In the genomic region with DNA sequence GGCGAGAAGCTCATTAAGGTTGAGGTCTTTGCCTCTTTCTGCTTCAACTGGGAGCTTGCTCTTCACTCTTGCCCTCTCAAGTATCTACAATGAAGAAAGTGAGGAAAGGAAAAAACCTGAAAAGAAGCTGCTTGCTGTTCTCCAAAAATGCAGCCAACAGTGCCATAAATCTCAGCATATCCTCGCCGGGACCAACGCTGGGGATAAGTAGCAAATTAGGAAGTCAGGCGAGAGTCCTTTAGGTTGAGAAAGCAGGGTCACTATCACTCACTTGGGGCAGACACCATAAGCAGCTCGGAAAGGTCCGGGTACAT, we compare ENCODE assay signal across 8 cellular contexts. TPM values are rescaled to one million over a fixed set of nuclear protein-coding genes. Genes with fewer than 3 reads are reported as not detected.
DNase-seq lines count a peak whose midpoint lies in the region; ATAC-seq lines count a peak whose summit lies in the region.

No MANE protein-coding gene starts in this region.

- in situ Hi-C loops in HAP-1 (cut with MboI; ENCODE audit: low sequenced_read_pairs): no loop called here

- H3K4me2 ChIP-seq in BLaER1: peak overlapping the region; percentile 96

- no peaks in the 10 kb centered on the region for H3K27me3 ChIP-seq in BLaER1
- no peaks in the 10 kb centered on the region for H3K27me3 ChIP-seq in HAP-1 (ENCODE audit: low read depth)
- no peaks in the 10 kb centered on the region for H3K27me3 ChIP-seq in subcutaneous abdominal adipose tissue (ENCODE audit: control insufficient read depth in 5 of 5, insufficient read depth in 4 of 5, low read length in 5 of 5)

- CTCF ChIA-PET in activated CD4-positive, alpha-beta memory T cell treated with anti-CD3 and anti-CD28 coated beads for 36 hours (lab: Charles Lee): interaction anchor here (0.5 to 2.1 kb wide), 5 partner anchors 9 to 351 kb away, joined by 3 to 22 read pairs (median 4); a partner anchor contains a TSS

- H3K4me1 Mint-ChIP-seq in activated CD4-positive, alpha-beta memory T cell treated with anti-CD3 and anti-CD28 coated beads for 36 hours (ENCODE audit: low read depth): peaks cover 27% of the 10 kb centered on the region

- no peak for ATAC-seq in GM18907 (IDR thresholded peaks at IDR 0.05; ENCODE audit: unreplicated experiment)

- peaks cover 40% of the 10 kb centered on the region for H3K4me1 ChIP-seq in BLaER1
- H3K4me1 ChIP-seq in HAP-1: peaks cover 19% of the 10 kb centered on the region
- H3K4me1 ChIP-seq in subcutaneous abdominal adipose tissue (ENCODE audit: control insufficient read depth in 5 of 5, insufficient read depth in 5 of 5, low read length in 5 of 5): peaks cover 3 to 38% (median 34%) of the 10 kb centered on the region in 5 donors

- H3K36me3 ChIP-seq in BLaER1: peaks cover 31% of the 10 kb centered on the region
- H3K36me3 ChIP-seq in HAP-1 (replicated peaks): peaks cover 5% of the 10 kb centered on the region; the same call in 1 of the 2 replicates
- no peaks in the 10 kb centered on the region for H3K36me3 ChIP-seq in subcutaneous abdominal adipose tissue (ENCODE audit: control insufficient read depth in 5 of 5, insufficient read depth in 5 of 5, low read length in 5 of 5)

- POLR2A ChIA-PET in activated CD4-positive, alpha-beta memory T cell treated with anti-CD3 and anti-CD28 coated beads for 36 hours (lab: Charles Lee): interaction anchor here (0.9 to 1.7 kb wide), 5 partner anchors 9 to 368 kb away, joined by 3 to 18 read pairs (median 5); a partner anchor contains a TSS

- H3K4me3 Mint-ChIP-seq in activated CD4-positive, alpha-beta memory T cell treated with anti-CD3 and anti-CD28 coated beads for 36 hours: peak overlapping the region; percentile 94

- H3K27ac ChIP-seq in BLaER1 (peak overlapping the region; percentile 89), subcutaneous abdominal adipose tissue (ENCODE audit: low read depth, low read length) (peak overlapping the region; percentile 82)

- peak overlapping the region; percentile 90 for H3K27ac Mint-ChIP-seq in activated CD4-positive, alpha-beta memory T cell treated with anti-CD3 and anti-CD28 coated beads for 36 hours

- peaks cover 49% of the 10 kb centered on the region for H4K20me1 ChIP-seq in BLaER1

- H3K4me3 ChIP-seq in BLaER1 (peak overlapping the region; percentile 83), HAP-1 (peak overlapping the region; percentile 82), iPS-11a (ENCODE audit: low read depth, low read length) (peak overlapping the region; percentile 100), subcutaneous abdominal adipose tissue (ENCODE audit: low read depth in 1 of 5, low read length in 5 of 5) (peak overlapping the region; percentile 86 to 98 (median 95))

- no peaks in the 10 kb centered on the region for H3K9me3 Mint-ChIP-seq in activated CD4-positive, alpha-beta memory T cell treated with anti-CD3 and anti-CD28 coated beads for 36 hours

- intact Hi-C loops in activated CD4-positive, alpha-beta memory T cell treated with anti-CD3 and anti-CD28 coated beads for 36 hours (cut with micrococcal nuclease): loop anchor here (2.0 to 10.0 kb wide), 4 partner anchors 122 to 1220 kb away; a partner anchor contains a TSS

- no peaks in the 10 kb centered on the region for H3K9me3 ChIP-seq in BLaER1
- H3K9me3 ChIP-seq in HAP-1: no peaks in the 10 kb centered on the region
- H3K9me3 ChIP-seq in subcutaneous abdominal adipose tissue (ENCODE audit: control insufficient read depth in 5 of 5, low read length in 5 of 5): no peaks in the 10 kb centered on the region

- H3K9ac ChIP-seq in BLaER1: peak overlapping the region; percentile 90
- peak overlapping the region; percentile 84 to 94 (median 92) for H3K9ac ChIP-seq in subcutaneous abdominal adipose tissue (ENCODE audit: low read length in 5 of 5)

- peaks cover 6% of the 10 kb centered on the region for H3K36me3 Mint-ChIP-seq in activated CD4-positive, alpha-beta memory T cell treated with anti-CD3 and anti-CD28 coated beads for 36 hours

- H3K27me3 Mint-ChIP-seq in activated CD4-positive, alpha-beta memory T cell treated with anti-CD3 and anti-CD28 coated beads for 36 hours: no peaks in the 10 kb centered on the region

- DNase-seq in HAP-1 (ENCODE audit: low spot score in 2 of 2) (no peak), SKM-1 (lab: John Stamatoyannopoulos, UW; ENCODE audit: unreplicated experiment) (no peak)
- DNase-seq in activated CD4-positive, alpha-beta memory T cell treated with anti-CD3 and anti-CD28 coated beads for 36 hours: no peak
- DNase-seq in stimulated activated naive CD4-positive, alpha-beta T cell treated with Interleukin-2 at 50 U/mL for 16 hours (lab: John Stamatoyannopoulos, UW): no peak

RNA-seq across cellular contexts. Expression of a gene that starts 0.4 kb away (rescaled TPM):
- total RNA-seq in activated CD4-positive, alpha-beta memory T cell treated with anti-CD3 and anti-CD28 coated beads for 36 hours: 10 to 100 TPM; 74.6 to 75.6 TPM

RNA-seq across cellular contexts. Expression of a gene that starts 8.6 kb away (rescaled TPM):
- 10 to 100 TPM; 34.4 to 36.9 TPM for total RNA-seq in activated CD4-positive, alpha-beta memory T cell treated with anti-CD3 and anti-CD28 coated beads for 36 hours
